ENCODE assay signal across 30 cellular contexts in genomic region chr14:101294136-101294535, GRCh38.
"Had no signal": no experiment of that assay in that cellular context is flagged by ENCODE, and none has a peak within 500 bp of the region (broad histone marks: within the 10 kb centered on the region; RNA-seq: fewer than 3 reads in every experiment).

No MANE protein-coding gene starts in this region.

- H3K4me1 Mint-ChIP-seq: activated naive CD8-positive, alpha-beta T cell treated with anti-CD3 and anti-CD28 coated beads, Interleukin-2, amount 50 U/mL, for 24 hours had no signal

- DNase-seq: activated CD4-positive, alpha-beta memory T cell treated with anti-CD3 and anti-CD28 coated beads for 36 hours; activated CD4-positive, alpha-beta T cell treated with anti-CD3 and anti-CD28 coated beads for 48 hours; activated CD4-positive, CD25-positive, alpha-beta regulatory T cell treated with anti-CD3 and anti-CD28 coated beads, Interleukin-2, amount 50 U/mL, for 72 hours; activated CD8-positive, alpha-beta memory T cell treated with anti-CD3 and anti-CD28 coated beads for 24 hours; activated effector memory CD4-positive, alpha-beta T cell treated with anti-CD3 and anti-CD28 coated beads, Interleukin-2, amount 50 U/mL, for 16 hours; activated naive CD4-positive, alpha-beta T cell treated with Interleukin-2 at 50 U/mL for 16 hours; activated naive CD8-positive, alpha-beta T cell treated with anti-CD3 and anti-CD28 coated beads, Interleukin-2, amount 50 U/mL, for 24 hours; activated T-cell treated with anti-CD3 and anti-CD28 coated beads, Interleukin-2, amount 50 U/mL, for 4 hours; amniotic stem cell; Kasumi-1; KBM-7; NCI-H1048; NCI-H1417; NCI-H1694; NCI-H2029; NCI-H2107; NCI-H2171 treated with DMSO at 0.1 percent for 48 hours; NCI-H226; NCI-H526 treated with DMSO at 0.1 percent for 48 hours; NCI-H82; NK-92 treated with Interleukin-12 subunit alpha and Interleukin-12 subunit beta, amount 100 ng/mL, for 24 hours; Peyer's patch; SHP77 had no signal

- H3K27ac ChIP-seq: cardiac muscle cell, Peyer's patch, RWPE1, SJSA1 had no signal

- H3K4me3 Mint-ChIP-seq: activated CD4-positive, alpha-beta memory T cell treated with anti-CD3 and anti-CD28 coated beads for 36 hours; activated naive CD8-positive, alpha-beta T cell treated with anti-CD3 and anti-CD28 coated beads, Interleukin-2, amount 50 U/mL, for 24 hours; activated T-cell treated with anti-CD3 and anti-CD28 coated beads, Interleukin-2, amount 50 U/mL, for 4 hours; brain; T-helper 1 cell treated with Interleukin-12 subunit alpha and Interleukin-12 subunit beta and Interleukin-4 antibody, amounts not matched to agents 30 μg/mL and 1 μg/mL, for 36 hours had no signal

- H3K27ac Mint-ChIP-seq: activated CD4-positive, alpha-beta memory T cell treated with anti-CD3 and anti-CD28 coated beads for 36 hours; activated naive CD4-positive, alpha-beta T cell treated with anti-CD3 and anti-CD28 coated beads, Interleukin-2, amount 50 U/mL, for 72 hours; activated naive CD8-positive, alpha-beta T cell treated with anti-CD3 and anti-CD28 coated beads, Interleukin-2, amount 50 U/mL, for 24 hours; brain; T-helper 1 cell treated with Interleukin-12 subunit alpha and Interleukin-12 subunit beta and Interleukin-4 antibody, amounts not matched to agents 30 μg/mL and 1 μg/mL, for 36 hours had no signal

- H3K9me3 ChIP-seq: Peyer's patch, SJSA1 had no signal

- H3K27me3 ChIP-seq: cardiac muscle cell, Peyer's patch, SJSA1 had no signal

- H3K4me1 ChIP-seq: Peyer's patch, SJSA1 had no signal

- H3K4me3 ChIP-seq: cardiac muscle cell, Peyer's patch, SJSA1 had no signal

- H3K36me3 ChIP-seq: cardiac muscle cell, Peyer's patch, SJSA1 had no signal

- ATAC-seq: activated naive CD4-positive, alpha-beta T cell treated with anti-CD3 and anti-CD28 coated beads, Interleukin-2, amount 50 U/mL, for 72 hours; activated naive CD8-positive, alpha-beta T cell treated with anti-CD3 and anti-CD28 coated beads, Interleukin-2, amount 50 U/mL, for 24 hours; activated T-cell treated with anti-CD3 and anti-CD28 coated beads, Interleukin-2, amount 50 U/mL, for 4 hours; SK-N-SH treated with all-trans-retinoic acid at 6 μM for 48 hours had no signal

- H3K36me3 Mint-ChIP-seq: brain had no signal
